ENCODE assay signal across 16 cellular contexts in genomic region chr9:132806723-132807421, GRCh38.
DNase-seq lines count a peak whose midpoint lies in the region; FAIRE-seq and TF ChIP-seq lines count a peak whose summit lies in the region.
"Had no signal": no experiment of that assay in that cellular context is flagged by ENCODE, and none has a peak within 500 bp of the region (broad histone marks: within the 10 kb centered on the region; RNA-seq: fewer than 3 reads in every experiment).

No MANE protein-coding gene starts in this region.

- no peak overlapping the region for H4K8ac ChIP-seq in mesendoderm (ENCODE audit: low read depth, low read length)

- H3K27ac Mint-ChIP-seq in endodermal cell, result no peak overlapping the region

- H4K5ac ChIP-seq in mesendoderm (ENCODE audit: low read length), result no peak overlapping the region

- no peaks in the 10 kb centered on the region for H3K79me2 ChIP-seq in mesendoderm (ENCODE audit: control insufficient read depth, insufficient read depth, low read length)

- 73 to 85% methylated on average over 5 to 12 of the region's 13 CpGs for WGBS in endodermal cell (ENCODE audit: insufficient coverage in 1 of 2, insufficient read length in 1 of 2), 2 experiments
- no CpG with 5 or more reads among the region's 13 CpGs for WGBS in mesendoderm (ENCODE audit: extremely low coverage, insufficient coverage, low lambda C conversion rate)

- peaks cover 9% of the 10 kb centered on the region for H3K4me1 Mint-ChIP-seq in endodermal cell

- no peak overlapping the region for H3K4ac ChIP-seq in mesendoderm (ENCODE audit: low read depth, low read length)

- H2BK15ac ChIP-seq in mesendoderm (replicated peaks; ENCODE audit: low read depth), result no peak overlapping the region

- FAIRE-seq in D721Med (lab: Jason Lieb, UNC), result no peak
- FAIRE-seq: endothelial cell of umbilical vein had no signal

- TF ChIP-seq CTCF in endodermal cell (conservative IDR thresholded peaks at IDR 0.05), result no peak
- no peak for TF ChIP-seq CTCF in D721Med (IDR thresholded peaks at IDR 0.05; ENCODE audit: insufficient read depth, missing control alignments)

- H3K27ac ChIP-seq in BLaER1 treated with 17β-estradiol and CSF1 and Interleukin-3, amounts not matched to agents 10 nM and 100 nM, result no peak overlapping the region
- H3K27ac ChIP-seq in HUES48 (ENCODE audit: low read depth, low read length) (no peak overlapping the region), endodermal cell (ENCODE audit: low read depth, low read length) (no peak overlapping the region), mesendoderm (ENCODE audit: low read depth, low read length) (no peak overlapping the region)
- H3K27ac ChIP-seq: gastroesophageal sphincter, thyroid gland had no signal

- DNase-seq in endodermal cell, result peak; percentile 94
- peak; percentile 88 for DNase-seq in mesendoderm
- DNase-seq in NCI-H2196 (lab: John Stamatoyannopoulos, UW; ENCODE audit: unreplicated experiment), result no peak
- DNase-seq in D721Med (ENCODE audit: insufficient read length, low spot score), result no peak
- no peak for DNase-seq in stimulated activated CD4-positive, alpha-beta T cell treated with anti-CD3 and anti-CD28 coated beads, Interleukin-15, amount 100 ng/mL, for 24 hours
- no peak for DNase-seq in activated CD4-positive, CD25-positive, alpha-beta regulatory T cell treated with anti-CD3 and anti-CD28 coated beads, Interleukin-2, amount 50 U/mL, for 72 hours
- DNase-seq: activated gamma-delta T cell; DMS 273 treated with DMSO at 0.1 percent for 48 hours; left colon; NCI-H2081; stimulated activated CD4-positive, alpha-beta T cell treated with anti-CD3 and anti-CD28 coated beads, Interleukin-4, amount 100 ng/mL, for 1 hour; thyroid gland had no signal

- H4K20me1 ChIP-seq in BLaER1 treated with 17β-estradiol and CSF1 and Interleukin-3, amounts not matched to agents 10 nM and 100 nM, result no peaks in the 10 kb centered on the region

- H2BK5ac ChIP-seq in mesendoderm (ENCODE audit: low read length), result no peak overlapping the region

- no peaks in the 10 kb centered on the region for H3K9me3 ChIP-seq in BLaER1 treated with 17β-estradiol and CSF1 and Interleukin-3, amounts not matched to agents 10 nM and 100 nM (replicated peaks in 1 of 11)
- no peaks in the 10 kb centered on the region for H3K9me3 ChIP-seq in HUES48 (ENCODE audit: control insufficient read depth, insufficient read depth, low read length)
- H3K9me3 ChIP-seq in endodermal cell (ENCODE audit: control insufficient read depth, low read length), result no peaks in the 10 kb centered on the region
- H3K9me3 ChIP-seq: gastroesophageal sphincter, thyroid gland had no signal

- no peak overlapping the region for H3K56ac ChIP-seq in mesendoderm (ENCODE audit: low read length)

- H3K9ac ChIP-seq in BLaER1 treated with 17β-estradiol and CSF1 and Interleukin-3, amounts not matched to agents 10 nM and 100 nM, result no peak overlapping the region
- H3K9ac ChIP-seq in HUES48 (ENCODE audit: low read depth, low read length), result no peak overlapping the region
- H3K9ac ChIP-seq in endodermal cell (ENCODE audit: extremely low read depth, low read length, poor library complexity, severe bottlenecking), result no peak overlapping the region
- H3K9ac ChIP-seq in mesendoderm (ENCODE audit: low read length), result no peak overlapping the region

- H2AK5ac ChIP-seq in mesendoderm (ENCODE audit: low read length), result no peak overlapping the region

- no peak overlapping the region; a peak in 1 of 20 replicates for H3K4me3 ChIP-seq in BLaER1 treated with 17β-estradiol and CSF1 and Interleukin-3, amounts not matched to agents 10 nM and 100 nM
- H3K4me3 ChIP-seq in HUES48 (ENCODE audit: low read depth, low read length) (peak overlapping the region; percentile 8; the same call in 1 of the 2 replicates), endodermal cell (ENCODE audit: low read length) (no peak overlapping the region), mesendoderm (ENCODE audit: low read length) (no peak overlapping the region)
- H3K4me3 ChIP-seq: gastroesophageal sphincter, thyroid gland had no signal

- H3K79me1 ChIP-seq in mesendoderm (ENCODE audit: low read length), result no peaks in the 10 kb centered on the region

- no peak overlapping the region for H3K23ac ChIP-seq in mesendoderm (ENCODE audit: low read length)

- H3K36me3 Mint-ChIP-seq in endodermal cell (ENCODE audit: low read depth), result no peaks in the 10 kb centered on the region

- H3K9me3 Mint-ChIP-seq in endodermal cell, result no peaks in the 10 kb centered on the region

- H3K27me3 Mint-ChIP-seq in endodermal cell (ENCODE audit: insufficient read depth), result peaks cover 23% of the 10 kb centered on the region

- no peaks in the 10 kb centered on the region for H3K27me3 ChIP-seq in BLaER1 treated with 17β-estradiol and CSF1 and Interleukin-3, amounts not matched to agents 10 nM and 100 nM
- H3K27me3 ChIP-seq in HUES48 (ENCODE audit: control insufficient read depth, insufficient read depth, low read length), result no peaks in the 10 kb centered on the region; the same call in 1 of the 2 replicates
- H3K27me3 ChIP-seq in endodermal cell (ENCODE audit: control insufficient read depth, insufficient read depth, low read length, poor library complexity, severe bottlenecking), result no peaks in the 10 kb centered on the region
- H3K27me3 ChIP-seq in mesendoderm (ENCODE audit: insufficient read depth, low read length, poor library complexity), result no peaks in the 10 kb centered on the region
- H3K27me3 ChIP-seq: thyroid gland had no signal

- H3K4me1 ChIP-seq in BLaER1 treated with 17β-estradiol and CSF1 and Interleukin-3, amounts not matched to agents 10 nM and 100 nM, result peaks cover 42 to 65% (median 47%) of the 10 kb centered on the region in 10 experiments
- H3K4me1 ChIP-seq in HUES48 (ENCODE audit: control insufficient read depth, insufficient read depth, low read length) (peaks cover 22% of the 10 kb centered on the region), endodermal cell (ENCODE audit: control insufficient read depth, insufficient read depth, low read length) (no peaks in the 10 kb centered on the region), mesendoderm (ENCODE audit: control insufficient read depth, low read depth, low read length) (no peaks in the 10 kb centered on the region)
- H3K4me1 ChIP-seq: gastroesophageal sphincter, thyroid gland had no signal

- no peaks in the 10 kb centered on the region for H3K36me3 ChIP-seq in BLaER1 treated with 17β-estradiol and CSF1 and Interleukin-3, amounts not matched to agents 10 nM and 100 nM
- H3K36me3 ChIP-seq in HUES48 (ENCODE audit: control insufficient read depth, insufficient read depth, low read length) (no peaks in the 10 kb centered on the region), endodermal cell (ENCODE audit: control insufficient read depth, insufficient read depth, low read length) (no peaks in the 10 kb centered on the region), mesendoderm (ENCODE audit: control insufficient read depth, insufficient read depth, low read length) (no peaks in the 10 kb centered on the region)
- H3K36me3 ChIP-seq: gastroesophageal sphincter, thyroid gland had no signal

- no peak overlapping the region for H3K4me3 Mint-ChIP-seq in endodermal cell

- H2BK120ac ChIP-seq in mesendoderm (ENCODE audit: low read depth, low read length), result no peak overlapping the region

- peak overlapping the region in 6 of 11 experiments; percentile 10 to 91 (median 84); a peak in 8 of 22 replicates for H3K4me2 ChIP-seq in BLaER1 treated with 17β-estradiol and CSF1 and Interleukin-3, amounts not matched to agents 10 nM and 100 nM
- H3K4me2 ChIP-seq in mesendoderm (ENCODE audit: low read length), result no peak overlapping the region

- H3K18ac ChIP-seq in mesendoderm (ENCODE audit: low read length), result no peak overlapping the region

Comparison
In these comparisons a context has a peak if more than half of its experiments do, and no peak if none do; other contexts are left out.
1. DNase-seq: peak in endodermal cell (single experiment) and mesendoderm (single experiment); none in NCI-H2196 (single experiment), D721Med (single experiment), stimulated activated CD4-positive, alpha-beta T cell treated with anti-CD3 and anti-CD28 coated beads, Interleukin-15, amount 100 ng/mL, for 24 hours (single experiment) and activated CD4-positive, CD25-positive, alpha-beta regulatory T cell treated with anti-CD3 and anti-CD28 coated beads, Interleukin-2, amount 50 U/mL, for 72 hours (single experiment).